Comparison of ENCODE assay signal across 8 cellular contexts in the genomic region with DNA sequence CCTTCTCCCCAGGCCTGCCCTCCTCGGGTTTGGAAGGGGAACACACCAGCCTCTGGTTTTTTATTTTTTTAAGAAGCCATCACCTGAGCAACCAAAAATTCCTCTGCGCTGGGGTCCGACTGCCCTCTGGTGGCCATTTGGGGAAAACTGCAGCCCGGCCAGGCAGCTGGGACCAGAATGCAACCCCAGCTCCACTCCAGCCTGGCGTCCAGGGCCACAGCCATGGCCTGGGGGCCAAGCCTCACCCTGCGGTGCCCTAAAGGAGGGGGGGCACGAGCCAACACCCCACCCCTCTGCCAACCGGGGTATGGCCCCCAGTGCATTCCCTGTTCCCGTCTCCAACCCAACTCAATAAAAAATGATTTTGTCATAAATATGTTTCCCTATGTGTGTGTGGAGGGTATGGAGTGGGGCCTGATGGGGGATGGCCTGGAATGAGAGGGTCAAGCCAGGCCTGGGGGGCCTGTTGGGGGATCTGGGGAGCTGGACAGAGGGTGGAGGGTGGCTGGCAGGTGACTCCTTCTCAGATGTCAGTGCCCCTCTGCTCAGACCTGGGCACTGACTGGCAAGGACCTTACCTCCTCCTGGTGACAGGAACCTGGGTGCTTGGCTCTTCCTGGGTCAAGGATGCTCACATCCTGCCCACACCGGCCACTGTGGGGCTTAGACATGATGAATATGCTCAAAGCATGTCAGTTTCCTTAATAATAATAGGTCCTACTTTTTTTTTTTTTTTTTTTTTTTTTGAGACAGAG. TPM values are rescaled to one million over a fixed set of nuclear protein-coding genes. Genes with fewer than 3 reads are reported as not detected.
DNase-seq lines count a peak whose midpoint lies in the region; ATAC-seq and TF ChIP-seq lines count a peak whose summit lies in the region.

No MANE protein-coding gene starts in this region.

- peak; percentile 82 for TF ChIP-seq RAD21 in neural cell (conservative IDR thresholded peaks at IDR 0.05)

- H3K79me2 ChIP-seq in OCI-LY3 (ENCODE audit: low read length) = no peaks in the 10 kb centered on the region
- H3K79me2 ChIP-seq in neural cell (replicated peaks; ENCODE audit: insufficient read depth, low read length) = no peaks in the 10 kb centered on the region

- no peaks in the 10 kb centered on the region for H3F3A ChIP-seq in neural cell (ENCODE audit: insufficient read depth, low read length, poor library complexity, severe bottlenecking)

- H4K20me1 ChIP-seq in OCI-LY3 (ENCODE audit: insufficient read depth, low read length) (no peaks in the 10 kb centered on the region), neural cell (ENCODE audit: insufficient read depth) (no peaks in the 10 kb centered on the region)

- no peak overlapping the region for H3K4me3 Mint-ChIP-seq in stimulated activated naive CD8-positive, alpha-beta T cell treated with anti-CD3 and anti-CD28 coated beads, Interleukin-15, amount 100 ng/mL, for 72 hours

- no peaks in the 10 kb centered on the region for H3K9me3 Mint-ChIP-seq in stimulated activated naive CD8-positive, alpha-beta T cell treated with anti-CD3 and anti-CD28 coated beads, Interleukin-15, amount 100 ng/mL, for 72 hours

- intact Hi-C loops in esophagus squamous epithelium (cut with DNase I) = loop anchor here (10.0 kb wide), 1 partner anchor 269 kb away; no protein-coding TSS in a partner anchor

- peak overlapping the region; percentile 34 to 94 for H3K27ac Mint-ChIP-seq in stimulated activated naive CD8-positive, alpha-beta T cell treated with anti-CD3 and anti-CD28 coated beads, Interleukin-15, amount 100 ng/mL, for 72 hours

- H3K36me3 ChIP-seq in OCI-LY3 (replicated peaks; ENCODE audit: low read depth, low read length) = no peaks in the 10 kb centered on the region
- H3K36me3 ChIP-seq in esophagus squamous epithelium = no peaks in the 10 kb centered on the region
- H3K36me3 ChIP-seq in neural cell (ENCODE audit: insufficient read depth, low read length) = no peaks in the 10 kb centered on the region

- peak overlapping the region; percentile 24; the same call in 1 of the 2 replicates for H3K9ac ChIP-seq in OCI-LY3 (ENCODE audit: low read length)
- no peak overlapping the region for H3K9ac ChIP-seq in neural cell (ENCODE audit: low read length)

- 2 to 3% methylated on average over 8 to 9 of the region's 10 CpGs for WGBS in esophagus squamous epithelium, 2 donors

- peaks cover 10% of the 10 kb centered on the region; the same call in 1 of the 2 replicates for H3K4me1 ChIP-seq in OCI-LY3 (ENCODE audit: low read length)
- peaks cover 19 to 78% (median 19%) of the 10 kb centered on the region in 3 donors for H3K4me1 ChIP-seq in esophagus squamous epithelium

- peaks cover 35% of the 10 kb centered on the region for H3K4me1 Mint-ChIP-seq in stimulated activated naive CD8-positive, alpha-beta T cell treated with anti-CD3 and anti-CD28 coated beads, Interleukin-15, amount 100 ng/mL, for 72 hours

- DNase-seq in DMS153 (lab: John Stamatoyannopoulos, UW) (peak; percentile 51), HT-29 (ENCODE audit: low spot score) (peak; percentile 85), activated T-cell treated with anti-CD3 and anti-CD28 coated beads for 48 hours (ENCODE audit: low read depth) (peak; percentile 70), esophagus squamous epithelium (lab: John Stamatoyannopoulos, UW) (no peak)
- peak; percentile 83 for DNase-seq in stimulated activated naive CD8-positive, alpha-beta T cell treated with anti-CD3 and anti-CD28 coated beads, Interleukin-15, amount 100 ng/mL, for 72 hours

- TF ChIP-seq EP300 in neural cell (conservative IDR thresholded peaks at IDR 0.05; ENCODE audit: poor library complexity, severe bottlenecking) = no peak

- H3K4me3 ChIP-seq in OCI-LY3 (ENCODE audit: low read length) (0 out of 2 replicates have a peak overlapping the region, but pooled peaks have one; percentile 13), esophagus squamous epithelium (no peak overlapping the region), neural cell (ENCODE audit: low read length) (no peak overlapping the region)

- H3K9me3 ChIP-seq in OCI-LY3 (ENCODE audit: insufficient read depth, low read length) (no peaks in the 10 kb centered on the region), esophagus squamous epithelium (no peaks in the 10 kb centered on the region), neural cell (ENCODE audit: low read length) (no peaks in the 10 kb centered on the region)

- H3K27me3 Mint-ChIP-seq in stimulated activated naive CD8-positive, alpha-beta T cell treated with anti-CD3 and anti-CD28 coated beads, Interleukin-15, amount 100 ng/mL, for 72 hours = no peaks in the 10 kb centered on the region

- H3K27ac ChIP-seq in OCI-LY3 (ENCODE audit: low read length) (no peak overlapping the region), esophagus squamous epithelium (peak overlapping the region in 1 of 4 donors; percentile 22), neural cell (ENCODE audit: low read length) (no peak overlapping the region)

- H3K4me2 ChIP-seq in OCI-LY3 (ENCODE audit: low read length) (peak overlapping the region; percentile 52), neural cell (ENCODE audit: low read length) (no peak overlapping the region)

- ATAC-seq in stimulated activated naive CD8-positive, alpha-beta T cell treated with anti-CD3 and anti-CD28 coated beads, Interleukin-15, amount 100 ng/mL, for 72 hours = peak; percentile 33
- no peak for ATAC-seq in HG02763 (IDR thresholded peaks at IDR 0.05; ENCODE audit: unreplicated experiment)

- TF ChIP-seq POLR2A in esophagus squamous epithelium (IDR thresholded peaks at IDR 0.05) = no peak

- H3K27me3 ChIP-seq in OCI-LY3 (ENCODE audit: low read depth, low read length) (no peaks in the 10 kb centered on the region), esophagus squamous epithelium (no peaks in the 10 kb centered on the region), neural cell (ENCODE audit: insufficient read depth, low read depth, low read length) (no peaks in the 10 kb centered on the region)

- TF ChIP-seq CTCF in OCI-LY3 (IDR thresholded peaks at IDR 0.05; ENCODE audit: low read depth, low read length) (peak; percentile 78), esophagus squamous epithelium (IDR thresholded peaks at IDR 0.05) (peak; percentile 96 to 99 (median 97)), neural cell (IDR thresholded peaks at IDR 0.05; ENCODE audit: poor library complexity, severe bottlenecking) (peak; percentile 90)

- no peaks in the 10 kb centered on the region for H3K9me2 ChIP-seq in neural cell (ENCODE audit: insufficient read depth, low read length)

- H2AFZ ChIP-seq in OCI-LY3 (ENCODE audit: low read depth, low read length) (no peak overlapping the region), neural cell (ENCODE audit: low read depth, low read length) (no peak overlapping the region)

TF ChIP-seq in neural cell, 6 proteins besides CTCF, POLR2A, EP300 and RAD21:
- TF ChIP-seq POLR2AphosphoS5 (IDR thresholded peaks at IDR 0.05) (no peak), SMC3 (conservative IDR thresholded peaks at IDR 0.05; ENCODE audit: poor library complexity) (peak; percentile 90)

RNA-seq across cellular contexts. Expression of a gene that starts 3.2 kb away (rescaled TPM):
- 2.1 and 2.6 TPM in 2 replicates for total RNA-seq in HT-29 (2014; rRNA removed; shearing (Covaris generic))
- total RNA-seq in esophagus squamous epithelium = under 1 TPM in 1 of 4 donors, not detected in 3; 0.38 TPM
- polyA plus RNA-seq in neural cell = 0.12 and 0.54 TPM in 2 replicates
- 1.2 and 2.7 TPM in 2 replicates for polyA minus RNA-seq in neural cell

RNA-seq across cellular contexts. Expression of a gene that starts 12.5 kb away (rescaled TPM):
- not detected in 2 replicates for total RNA-seq in HT-29 (2014; rRNA removed; shearing (Covaris generic))
- total RNA-seq in esophagus squamous epithelium = 10 to 100 TPM in 1 of 4 donors, 1 to 10 TPM in 3; 4.8 to 15.4 (median 6.5) TPM
- polyA plus RNA-seq in neural cell = not detected in 2 replicates
- polyA minus RNA-seq in neural cell = not detected in 2 replicates

RNA-seq across cellular contexts. Expression of a gene that starts 21.0 kb away (rescaled TPM):
- total RNA-seq in HT-29 (2014; rRNA removed; shearing (Covaris generic)) = not detected in 2 replicates
- 1 to 10 TPM; 3.0 to 4.7 (median 4.3) TPM for total RNA-seq in esophagus squamous epithelium
- polyA plus RNA-seq in neural cell = not detected in 2 replicates
- not detected in 2 replicates for polyA minus RNA-seq in neural cell

RNA-seq across cellular contexts. Expression of a gene that starts 28.9 kb away (rescaled TPM):
- total RNA-seq in HT-29 (2014; rRNA removed; shearing (Covaris generic)) = 17.0 and 19.7 TPM in 2 replicates
- 100 to 1,000 TPM in 1 of 4 donors, 10 to 100 TPM in 3; 72.3 to 121 (median 76.9) TPM for total RNA-seq in esophagus squamous epithelium
- polyA plus RNA-seq in neural cell = 1.6 and 4.4 TPM in 2 replicates
- 1.2 and 1.6 TPM in 2 replicates for polyA minus RNA-seq in neural cell

RNA-seq across cellular contexts. Expression of a gene that starts 53.8 kb away (rescaled TPM):
- total RNA-seq in HT-29 (2014; rRNA removed; shearing (Covaris generic)) = 17.1 and 21.9 TPM in 2 replicates
- 100 to 1,000 TPM in 3 of 4 donors, 10 to 100 TPM in 1; 74.7 to 182 (median 125) TPM for total RNA-seq in esophagus squamous epithelium
- not detected in 2 replicates for polyA plus RNA-seq in neural cell
- 0.46 TPM in 1 of 2 replicates, not detected in the other for polyA minus RNA-seq in neural cell
